17 cellular contexts compared by ENCODE assay signal in genomic region chr12:664075-664778, GRCh38. TPM values are rescaled to one million over a fixed set of nuclear protein-coding genes. Genes with fewer than 3 reads are reported as not detected.
A peak's percentile ranks its signal among the peaks of the same experiment; 100 is the strongest.
DNase-seq lines count a peak whose midpoint lies in the region; ATAC-seq lines count a peak whose summit lies in the region.
"Had no signal": no experiment of that assay in that cellular context is flagged by ENCODE, and none has a peak within 500 bp of the region (broad histone marks: within the 10 kb centered on the region; RNA-seq: fewer than 3 reads in every experiment).

No MANE protein-coding gene starts in this region.

- H3K36me3 Mint-ChIP-seq in activated T-cell treated with anti-CD3 and anti-CD28 coated beads, Interleukin-2, amount 50 U/mL, for 24 hours (ENCODE audit: low read depth): peaks cover under 1% of the 10 kb centered on the region
- no peaks in the 10 kb centered on the region for H3K36me3 Mint-ChIP-seq in T-cell
- H3K36me3 Mint-ChIP-seq: CD8-positive, alpha-beta T cell had no signal

- CTCF ChIA-PET in T-cell (lab: Charles Lee): interaction anchor here (0.6 to 1.8 kb wide), 4 partner anchors 21 to 106 kb away, joined by 3 to 8 read pairs (median 4); no protein-coding TSS in a partner anchor

- H3K9me3 Mint-ChIP-seq in activated T-cell treated with anti-CD3 and anti-CD28 coated beads, Interleukin-2, amount 50 U/mL, for 24 hours: peaks cover 2% of the 10 kb centered on the region
- H3K9me3 Mint-ChIP-seq in T-cell: no peaks in the 10 kb centered on the region
- H3K9me3 Mint-ChIP-seq: CD8-positive, alpha-beta T cell had no signal

- peaks cover 71% of the 10 kb centered on the region for H3K4me1 Mint-ChIP-seq in activated T-cell treated with anti-CD3 and anti-CD28 coated beads, Interleukin-2, amount 50 U/mL, for 24 hours (ENCODE audit: low read depth)
- H3K4me1 Mint-ChIP-seq in T-cell: peaks cover 62 to 67% (median 64%) of the 10 kb centered on the region in 3 donors

- DNase-seq in activated T-cell treated with anti-CD3 and anti-CD28 coated beads, Interleukin-2, amount 50 U/mL, for 24 hours: peak; percentile 22
- DNase-seq in activated T-cell treated with anti-CD3 and anti-CD28 coated beads for 4 hours (no peak), T-cell (no peak), substantia nigra (lab: John Stamatoyannopoulos, UW) (peak in 1 of 49 donors; percentile 12), putamen (ENCODE audit: low spot score) (no peak), DMS 273 treated with DMSO at 0.1 percent for 48 hours (lab: John Stamatoyannopoulos, UW) (no peak)
- DNase-seq: CD8-positive, alpha-beta T cell; KG1; NCI-H1092; NCI-H2107; NCI-H226; NCI-H526 had no signal

- POLR2A ChIA-PET in T-cell (lab: Charles Lee): interaction anchor here (0.6 to 1.0 kb wide), 3 partner anchors 12 to 90 kb away, joined by 3 read pairs; no protein-coding TSS in a partner anchor

- ATAC-seq in T-cell (replicated peaks in 1 of 4): peak in 1 of 4 experiments; percentile 40
- ATAC-seq in HG03095 (IDR thresholded peaks at IDR 0.05; ENCODE audit: unreplicated experiment): no peak
- ATAC-seq: CD8-positive, alpha-beta T cell; GM12878 had no signal

- peak overlapping the region; percentile 88 for H3K27ac ChIP-seq in layer of hippocampus (ENCODE audit: low read depth, low read length)
- H3K27ac ChIP-seq in substantia nigra (ENCODE audit: low read depth, low read length, poor library complexity, severe bottlenecking): peak overlapping the region; percentile 92
- H3K27ac ChIP-seq: GM23248, SK-N-MC had no signal

- no peaks in the 10 kb centered on the region for H3K27me3 Mint-ChIP-seq in activated T-cell treated with anti-CD3 and anti-CD28 coated beads, Interleukin-2, amount 50 U/mL, for 24 hours
- no peaks in the 10 kb centered on the region for H3K27me3 Mint-ChIP-seq in T-cell

- no peaks in the 10 kb centered on the region for H3K27me3 ChIP-seq in layer of hippocampus (ENCODE audit: control insufficient read depth, insufficient read depth, low read length)

- no peak overlapping the region for H3K27ac Mint-ChIP-seq in activated T-cell treated with anti-CD3 and anti-CD28 coated beads, Interleukin-2, amount 50 U/mL, for 24 hours
- H3K27ac Mint-ChIP-seq in T-cell: peak overlapping the region; percentile 58 to 90
- H3K27ac Mint-ChIP-seq: CD8-positive, alpha-beta T cell had no signal

- H3K4me3 Mint-ChIP-seq in activated T-cell treated with anti-CD3 and anti-CD28 coated beads, Interleukin-2, amount 50 U/mL, for 24 hours: no peak overlapping the region
- H3K4me3 Mint-ChIP-seq in T-cell: no peak overlapping the region

RNA-seq across cellular contexts. Expression of gene NINJ2, which starts 1.0 kb away (rescaled TPM):
- total RNA-seq in T-cell: 1 to 10 TPM; 1.7 to 8.7 (median 2.5) TPM
